14 cellular contexts compared by ENCODE assay signal in the genomic region with DNA sequence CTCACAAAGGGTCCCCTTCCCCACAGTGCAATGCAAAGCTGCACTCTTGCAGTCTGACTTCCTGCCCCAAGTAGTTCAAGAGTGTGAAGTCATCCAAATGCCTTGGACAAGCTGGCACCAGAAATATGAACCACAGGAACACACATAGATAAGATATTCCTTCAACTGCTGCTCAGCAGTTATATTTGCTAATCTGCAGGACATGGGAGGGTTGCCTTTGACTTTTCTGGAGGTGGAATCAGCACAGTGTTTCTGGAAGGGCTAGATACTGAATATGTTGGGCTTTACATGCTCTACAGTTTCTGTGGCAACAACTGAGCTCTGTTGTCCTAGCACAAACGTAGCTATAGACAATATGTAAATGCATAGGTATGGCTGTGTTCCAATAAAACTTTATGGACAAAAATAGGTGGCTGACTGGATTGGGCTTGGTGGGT.
DNase-seq lines count a peak whose midpoint lies in the region; ATAC-seq and TF ChIP-seq lines count a peak whose summit lies in the region.
"Had no signal": no experiment of that assay in that cellular context is flagged by ENCODE, and none has a peak within 500 bp of the region (broad histone marks: within the 10 kb centered on the region; RNA-seq: fewer than 3 reads in every experiment).

No MANE protein-coding gene starts in this region.

- H3K36me3 ChIP-seq in adipocyte (ENCODE audit: control insufficient read depth, insufficient read depth, low read length, severe bottlenecking) = peaks cover 2% of the 10 kb centered on the region
- H3K36me3 ChIP-seq: prostate gland had no signal

- DNase-seq in DMS53 (lab: John Stamatoyannopoulos, UW) = peak; percentile 57
- peak; percentile 18 for DNase-seq in Jurkat, Clone E6-1 (ENCODE audit: low read depth, low spot score)
- peak; percentile 44 for DNase-seq in adipocyte (ENCODE audit: low read depth)
- peak; percentile 84 for DNase-seq in kidney tubule cell (ENCODE audit: low spot score)
- no peak for DNase-seq in GM19238 (ENCODE audit: insufficient read length, low spot score)
- no peak for DNase-seq in HPDE6-E6E7 (ENCODE audit: extremely low spot score)
- DNase-seq: C1 segment of cervical spinal cord; MM.1S; stimulated activated CD4-positive, alpha-beta T cell treated with anti-CD3 and anti-CD28 coated beads, Interleukin-4, amount 100 ng/mL, for 4 hours; stomach had no signal

- H3K4me3 ChIP-seq in Jurkat, Clone E6-1 (ENCODE audit: low read length) = no peak overlapping the region
- peak overlapping the region; percentile 35 for H3K4me3 ChIP-seq in adipocyte (ENCODE audit: low read length)
- H3K4me3 ChIP-seq: prostate gland, stomach had no signal

- no peak for ATAC-seq in GM19324 (IDR thresholded peaks at IDR 0.05; ENCODE audit: low FRiP score, unreplicated experiment)
- no peak for ATAC-seq in GM18505 (IDR thresholded peaks at IDR 0.05; ENCODE audit: unreplicated experiment)
- ATAC-seq: WTC11 had no signal

- H3K4me1 ChIP-seq in adipocyte (ENCODE audit: control insufficient read depth, insufficient read depth, low read length) = peaks cover 18% of the 10 kb centered on the region
- H3K4me1 ChIP-seq: prostate gland had no signal

- no peaks in the 10 kb centered on the region for H3K9me3 ChIP-seq in adipocyte (ENCODE audit: control insufficient read depth, low read length)
- H3K9me3 ChIP-seq: prostate gland, stomach had no signal

- no peaks in the 10 kb centered on the region for H3K27me3 ChIP-seq in adipocyte (replicated peaks; ENCODE audit: control insufficient read depth, insufficient read depth, low read length)
- H3K27me3 ChIP-seq: stomach had no signal

- no peak for TF ChIP-seq POLR2A in GM18505 (IDR thresholded peaks at IDR 0.05; ENCODE audit: borderline replicate concordance, extremely low read depth, insufficient read depth, insufficient read length)

- no peak overlapping the region for H3K9ac ChIP-seq in adipocyte (ENCODE audit: low read length)

Comparison
In these comparisons a context has a peak if more than half of its experiments do, and no peak if none do; other contexts are left out.
1. DNase-seq: peak in DMS53 (single experiment), Jurkat, Clone E6-1 (single experiment), adipocyte (single experiment) and kidney tubule cell (single experiment); none in GM19238 (single experiment) and HPDE6-E6E7 (single experiment).